In genomic region chr20:17843246-17844132, GRCh38 we compare ENCODE assay signal across 8 cellular contexts.
A peak's percentile ranks its signal among the peaks of the same experiment; 100 is the strongest.
DNase-seq lines count a peak whose midpoint lies in the region; ATAC-seq, FAIRE-seq and TF ChIP-seq lines count a peak whose summit lies in the region.

No MANE protein-coding gene starts in this region.

- POLR2A ChIA-PET in T-cell (lab: Charles Lee): no interaction called here

- 68 to 83% (median 76%) methylated on average over 13 to 14 of the region's 14 CpGs for WGBS in small intestine, 3 donors

- H3K9me3 Mint-ChIP-seq in T-cell (no peaks in the 10 kb centered on the region), neural progenitor cell (no peaks in the 10 kb centered on the region)

- H3K79me2 ChIP-seq in neural progenitor cell (ENCODE audit: low read depth): no peaks in the 10 kb centered on the region

- H3K4me1 ChIP-seq in small intestine (ENCODE audit: control insufficient read depth in 2 of 2, insufficient read depth in 1 of 2, low read depth in 1 of 2, low read length in 1 of 2) (peaks cover 3 to 5% of the 10 kb centered on the region in 2 donors), neural progenitor cell (no peaks in the 10 kb centered on the region)

- H3K36me3 Mint-ChIP-seq in T-cell (no peaks in the 10 kb centered on the region), neural progenitor cell (no peaks in the 10 kb centered on the region)

- TF ChIP-seq CTCF in neural progenitor cell (IDR thresholded peaks at IDR 0.05): no peak

- DNase-seq in activated gamma-delta T cell treated with Interleukin-2 at 50 U/mL for 16 hours (peak; percentile 14), activated gamma-delta T cell (lab: John Stamatoyannopoulos, UW) (no peak), T-cell (peak in 22 of 34 experiments; percentile 3 to 55 (median 14)), fibroblast of the conjunctiva (ENCODE audit: low read depth) (peak; percentile 71), small intestine (no peak), neural progenitor cell (ENCODE audit: low spot score) (no peak), DMS79 treated with DMSO at 0.1 percent for 48 hours (lab: John Stamatoyannopoulos, UW) (no peak)

- H3K4me3 ChIP-seq in small intestine (ENCODE audit: low read depth in 1 of 2, low read length in 2 of 2): no peak overlapping the region
- H3K4me3 ChIP-seq in neural progenitor cell: no peak overlapping the region

- no peak overlapping the region for H3K4me2 ChIP-seq in neural progenitor cell

- H3K4me1 Mint-ChIP-seq in T-cell (peaks cover 8 to 48% (median 18%) of the 10 kb centered on the region in 3 donors), neural progenitor cell (no peaks in the 10 kb centered on the region)

- H3K36me3 ChIP-seq in small intestine (ENCODE audit: control insufficient read depth in 2 of 2, insufficient read depth in 2 of 2, low read length in 2 of 2): no peaks in the 10 kb centered on the region
- no peaks in the 10 kb centered on the region for H3K36me3 ChIP-seq in neural progenitor cell

- no peak for FAIRE-seq in small intestine (lab: Jason Lieb, UNC)

- H3K27me3 Mint-ChIP-seq in T-cell (peaks cover 0 to 4% of the 10 kb centered on the region in 2 donors), neural progenitor cell (ENCODE audit: insufficient read depth, low read depth) (peaks cover 16% of the 10 kb centered on the region)

- H3K9ac ChIP-seq in neural progenitor cell: no peak overlapping the region

- ATAC-seq in T-cell (replicated peaks in 1 of 4): peak; percentile 63 to 79 (median 74)
- ATAC-seq in HG02588 (IDR thresholded peaks at IDR 0.05; ENCODE audit: unreplicated experiment): no peak

- H3K4me3 Mint-ChIP-seq in T-cell (no peak overlapping the region), neural progenitor cell (no peak overlapping the region)

- H3K27ac ChIP-seq in small intestine (ENCODE audit: low read depth in 1 of 2, low read length in 1 of 2) (peak overlapping the region; percentile 15 to 73), neural progenitor cell (no peak overlapping the region)

- CTCF ChIA-PET in T-cell (lab: Charles Lee): no interaction called here

- H2AFZ ChIP-seq in neural progenitor cell (replicated peaks): no peak overlapping the region

- H3F3A ChIP-seq in neural progenitor cell (ENCODE audit: low read depth): no peaks in the 10 kb centered on the region

- no peaks in the 10 kb centered on the region for H4K20me1 ChIP-seq in neural progenitor cell (ENCODE audit: low read depth)

- H3K27me3 ChIP-seq in small intestine (ENCODE audit: control insufficient read depth in 2 of 2, insufficient read depth in 2 of 2, low read length in 2 of 2) (no peaks in the 10 kb centered on the region), neural progenitor cell (no peaks in the 10 kb centered on the region)

- peak overlapping the region in 1 of 2 donors; percentile 62 for H3K27ac Mint-ChIP-seq in T-cell
- no peak overlapping the region for H3K27ac Mint-ChIP-seq in neural progenitor cell

- no peaks in the 10 kb centered on the region for H3K9me3 ChIP-seq in small intestine (ENCODE audit: control insufficient read depth, low read depth)
- H3K9me3 ChIP-seq in neural progenitor cell (ENCODE audit: low read depth): no peaks in the 10 kb centered on the region

Comparison
In these comparisons a context has a peak if more than half of its experiments do, and no peak if none do; other contexts are left out.
1. DNase-seq: peak in activated gamma-delta T cell treated with Interleukin-2 at 50 U/mL for 16 hours (single experiment), T-cell (22 of 34) and fibroblast of the conjunctiva (single experiment); none in activated gamma-delta T cell (single experiment), small intestine (single experiment), neural progenitor cell (single experiment) and DMS79 treated with DMSO at 0.1 percent for 48 hours (single experiment).